Comparison of ENCODE assay signal across 27 cellular contexts in the genomic region with DNA sequence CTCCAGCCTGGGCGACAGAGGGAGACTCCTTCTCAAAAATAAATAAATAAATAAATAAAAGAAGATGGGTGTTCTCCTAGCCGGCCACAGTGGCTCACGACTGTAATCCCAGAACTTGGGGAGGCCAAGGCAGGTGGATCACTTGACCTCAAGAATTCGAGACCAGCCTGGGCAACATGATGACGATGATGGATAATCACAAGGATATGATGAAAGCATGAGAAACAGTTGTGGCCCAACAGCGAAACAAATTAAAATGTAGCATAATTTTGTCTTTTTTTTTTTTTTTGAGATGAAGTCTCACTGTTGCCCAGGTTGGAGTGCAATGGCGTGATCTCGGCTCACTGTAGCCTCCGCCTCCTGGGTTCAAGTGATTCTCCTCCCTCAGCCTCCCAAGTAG.
"Had no signal": no experiment of that assay in that cellular context is flagged by ENCODE, and none has a peak within 500 bp of the region (broad histone marks: within the 10 kb centered on the region; RNA-seq: fewer than 3 reads in every experiment).

No MANE protein-coding gene starts in this region.

- H3K4me1 Mint-ChIP-seq: stimulated activated effector memory CD8-positive, alpha-beta T cell treated with anti-CD3 and anti-CD28 coated beads, Interleukin-12 subunit alpha, Interleukin-12 subunit beta, amount 100 ng/mL, for 72 hours; stimulated activated memory B cell treated with anti-CD40 and anti-IgM and Interleukin-4, amounts not matched to agents 10 μg/mL and 1 μg/mL and 100 μg/mL, for 72 hours had no signal

- ATAC-seq: stimulated activated effector memory CD8-positive, alpha-beta T cell treated with anti-CD3 and anti-CD28 coated beads, Interleukin-12 subunit alpha, Interleukin-12 subunit beta, amount 100 ng/mL, for 72 hours; stimulated activated memory B cell treated with anti-CD40 and anti-IgM and Interleukin-4, amounts not matched to agents 10 μg/mL and 1 μg/mL and 100 μg/mL, for 72 hours; stimulated activated naive B cell treated with anti-CD40 and anti-IgM and Interleukin-4, amounts not matched to agents 10 μg/mL and 1 μg/mL and 100 μg/mL, for 72 hours; stimulated activated naive CD8-positive, alpha-beta T cell treated with anti-CD3 and anti-CD28 coated beads, Interleukin-15, amount 100 ng/mL, for 72 hours; stimulated activated naive CD8-positive, alpha-beta T cell treated with anti-CD3 and anti-CD28 coated beads, Interleukin-15, Interleukin-2, amounts not matched to agents 100 U/mL and 50 U/mL, for 24 hours had no signal

- DNase-seq: stimulated activated CD4-positive, alpha-beta T cell treated with anti-CD3 and anti-CD28 coated beads, Interleukin-2, amount 100 ng/mL, for 48 hours; stimulated activated CD4-positive, alpha-beta T cell treated with anti-CD3 and anti-CD28 coated beads, Interleukin-4, amount 100 ng/mL, for 1 hour; stimulated activated CD4-positive, alpha-beta T cell treated with anti-CD3 and anti-CD28 coated beads, Interleukin-4, amount 100 ng/mL, for 24 hours; stimulated activated CD4-positive, alpha-beta T cell treated with anti-CD3 and anti-CD28 coated beads, Interleukin-4, amount 100 ng/mL, for 4 hours; stimulated activated CD8-positive, alpha-beta memory T cell treated with anti-CD3 and anti-CD28 coated beads, Interleukin-4, amount 100 ng/mL, for 48 hours; stimulated activated naive B cell treated with anti-CD40 and anti-IgM and Interleukin-4, amounts not matched to agents 10 μg/mL and 1 μg/mL and 100 μg/mL, for 72 hours; stimulated activated naive CD4-positive, alpha-beta T cell; stimulated activated naive CD4-positive, alpha-beta T cell treated with Interleukin-2 at 50 U/mL for 16 hours; stimulated activated naive CD8-positive, alpha-beta T cell treated with anti-CD3 and anti-CD28 coated beads, Interleukin-15, amount 100 ng/mL, for 72 hours; stimulated activated naive CD8-positive, alpha-beta T cell treated with anti-CD3 and anti-CD28 coated beads, Interleukin-15, Interleukin-2, amounts not matched to agents 100 U/mL and 50 U/mL, for 24 hours; stomach; substantia nigra; testis; thyroid gland; tibial artery; transverse colon; upper lobe of left lung; uterus had no signal

- H3K36me3 ChIP-seq: thoracic aorta, uterus had no signal

- H3K9me3 Mint-ChIP-seq: stimulated activated effector memory CD8-positive, alpha-beta T cell treated with anti-CD3 and anti-CD28 coated beads, Interleukin-12 subunit alpha, Interleukin-12 subunit beta, amount 100 ng/mL, for 72 hours; stimulated activated memory B cell treated with anti-CD40 and anti-IgM and Interleukin-4, amounts not matched to agents 10 μg/mL and 1 μg/mL and 100 μg/mL, for 72 hours; stimulated activated naive B cell treated with anti-CD40 and anti-IgM and Interleukin-4, amounts not matched to agents 10 μg/mL and 1 μg/mL and 100 μg/mL, for 72 hours; stimulated activated naive CD8-positive, alpha-beta T cell treated with anti-CD3 and anti-CD28 coated beads, Interleukin-15, amount 100 ng/mL, for 72 hours; stimulated activated naive CD8-positive, alpha-beta T cell treated with anti-CD3 and anti-CD28 coated beads, Interleukin-15, Interleukin-2, amounts not matched to agents 100 ng/mL and 50 ng/mL, for 24 hours; type B pancreatic cell had no signal

- H3K9me3 ChIP-seq: stomach, suprapubic skin, testis, thoracic aorta, thyroid gland, tibial artery, tibial nerve, transverse colon, upper lobe of left lung, uterus, vagina had no signal

- H3K27ac Mint-ChIP-seq: stimulated activated effector memory CD8-positive, alpha-beta T cell treated with anti-CD3 and anti-CD28 coated beads, Interleukin-12 subunit alpha, Interleukin-12 subunit beta, amount 100 ng/mL, for 72 hours; stimulated activated memory B cell treated with anti-CD40 and anti-IgM and Interleukin-4, amounts not matched to agents 10 μg/mL and 1 μg/mL and 100 μg/mL, for 72 hours; stimulated activated naive B cell treated with anti-CD40 and anti-IgM and Interleukin-4, amounts not matched to agents 10 μg/mL and 1 μg/mL and 100 μg/mL, for 72 hours; stimulated activated naive CD8-positive, alpha-beta T cell treated with anti-CD3 and anti-CD28 coated beads, Interleukin-15, amount 100 ng/mL, for 72 hours; stimulated activated naive CD8-positive, alpha-beta T cell treated with anti-CD3 and anti-CD28 coated beads, Interleukin-15, Interleukin-2, amounts not matched to agents 100 ng/mL and 50 ng/mL, for 24 hours; type B pancreatic cell had no signal

- H3K27me3 Mint-ChIP-seq: stimulated activated memory B cell treated with anti-CD40 and anti-IgM and Interleukin-4, amounts not matched to agents 10 μg/mL and 1 μg/mL and 100 μg/mL, for 72 hours; stimulated activated naive B cell treated with anti-CD40 and anti-IgM and Interleukin-4, amounts not matched to agents 10 μg/mL and 1 μg/mL and 100 μg/mL, for 72 hours; stimulated activated naive CD8-positive, alpha-beta T cell treated with anti-CD3 and anti-CD28 coated beads, Interleukin-15, amount 100 ng/mL, for 72 hours; stimulated activated naive CD8-positive, alpha-beta T cell treated with anti-CD3 and anti-CD28 coated beads, Interleukin-15, Interleukin-2, amounts not matched to agents 100 ng/mL and 50 ng/mL, for 24 hours; type B pancreatic cell had no signal

- H3K27ac ChIP-seq: stomach, suprapubic skin, testis, thoracic aorta, thyroid gland, tibial artery, tibial nerve, transverse colon, upper lobe of left lung, uterus, vagina had no signal

- H3K4me1 ChIP-seq: stomach, testis, thyroid gland, tibial artery, tibial nerve, transverse colon, upper lobe of left lung, uterus, vagina had no signal

- H3K4me3 Mint-ChIP-seq: stimulated activated effector memory CD8-positive, alpha-beta T cell treated with anti-CD3 and anti-CD28 coated beads, Interleukin-12 subunit alpha, Interleukin-12 subunit beta, amount 100 ng/mL, for 72 hours; stimulated activated memory B cell treated with anti-CD40 and anti-IgM and Interleukin-4, amounts not matched to agents 10 μg/mL and 1 μg/mL and 100 μg/mL, for 72 hours; stimulated activated naive B cell treated with anti-CD40 and anti-IgM and Interleukin-4, amounts not matched to agents 10 μg/mL and 1 μg/mL and 100 μg/mL, for 72 hours; stimulated activated naive CD8-positive, alpha-beta T cell treated with anti-CD3 and anti-CD28 coated beads, Interleukin-15, amount 100 ng/mL, for 72 hours; stimulated activated naive CD8-positive, alpha-beta T cell treated with anti-CD3 and anti-CD28 coated beads, Interleukin-15, Interleukin-2, amounts not matched to agents 100 ng/mL and 50 ng/mL, for 24 hours; type B pancreatic cell had no signal

- FAIRE-seq: urothelium cell line had no signal

- H3K27me3 ChIP-seq: stomach, suprapubic skin, testis, thyroid gland, tibial artery, tibial nerve, transverse colon, upper lobe of left lung, uterus, vagina had no signal

- H3K4me3 ChIP-seq: stomach, suprapubic skin, testis, thoracic aorta, thyroid gland, tibial artery, tibial nerve, transverse colon, upper lobe of left lung, uterus, vagina had no signal
